ENCODE assay signal across 9 cellular contexts in genomic region chr10:132187421-132188138, GRCh38. TPM values are rescaled to one million over a fixed set of nuclear protein-coding genes. Genes with fewer than 3 reads are reported as not detected.
DNase-seq lines count a peak whose midpoint lies in the region; ATAC-seq, FAIRE-seq and TF ChIP-seq lines count a peak whose summit lies in the region.
"Had no signal": no experiment of that assay in that cellular context is flagged by ENCODE, and none has a peak within 500 bp of the region (broad histone marks: within the 10 kb centered on the region; RNA-seq: fewer than 3 reads in every experiment).

No MANE protein-coding gene starts in this region.

- H3K9me3 ChIP-seq in prostate gland = no peaks in the 10 kb centered on the region

- intact Hi-C loops in prostate gland (cut with DNase I) = no loop called here

- H3K4me1 ChIP-seq in foreskin keratinocyte = no peaks in the 10 kb centered on the region
- peaks cover 19% of the 10 kb centered on the region for H3K4me1 ChIP-seq in prostate gland (replicated peaks)

- FAIRE-seq in H54 (lab: Jason Lieb, UNC) = no peak
- FAIRE-seq: endometrium had no signal

- H3K27me3 ChIP-seq in foreskin keratinocyte (peaks cover 64% of the 10 kb centered on the region), prostate gland (replicated peaks; ENCODE audit: insufficient read depth) (no peaks in the 10 kb centered on the region)

- H3K4me3 ChIP-seq in prostate gland = peak overlapping the region; percentile 29 to 40

- peak; percentile 30 for ATAC-seq in GM19463 (IDR thresholded peaks at IDR 0.05; ENCODE audit: unreplicated experiment)
- ATAC-seq in SK-N-SH treated with all-trans-retinoic acid at 6 μM for 48 hours = peak; percentile 59
- ATAC-seq in foreskin keratinocyte = peak; percentile 4

- 3% methylated on average over 13 of the region's 59 CpGs for WGBS in prostate gland

- TF ChIP-seq POLR2A in prostate gland (IDR thresholded peaks at IDR 0.05) = no peak
- TF ChIP-seq POLR2A in H54 (IDR thresholded peaks at IDR 0.05; ENCODE audit: low read depth, low read length) = no peak

- no peak overlapping the region for H3K27ac ChIP-seq in foreskin keratinocyte
- H3K27ac ChIP-seq in prostate gland = no peak overlapping the region

- no peak for DNase-seq in foreskin keratinocyte
- DNase-seq in prostate gland (ENCODE audit: low spot score) = no peak
- DNase-seq in H54 (ENCODE audit: insufficient read length, low spot score) = no peak
- no peak for DNase-seq in HK-2 (ENCODE audit: unreplicated experiment)
- no peak for DNase-seq in activated CD4-positive, alpha-beta T cell treated with anti-CD3 and anti-CD28 coated beads, Interleukin-2, amount 50 U/mL, for 4 hours
- no peak for DNase-seq in GM10266 (ENCODE audit: extremely low spot score)

- TF ChIP-seq CTCF in foreskin keratinocyte (conservative IDR thresholded peaks at IDR 0.05) (no peak), prostate gland (IDR thresholded peaks at IDR 0.05) (no peak), GM10266 (IDR thresholded peaks at IDR 0.05; ENCODE audit: control insufficient read depth, insufficient read depth, low read depth, missing control alignments) (no peak)

- no peaks in the 10 kb centered on the region for H3K36me3 ChIP-seq in prostate gland

TF ChIP-seq in SK-N-SH treated with all-trans-retinoic acid at 6 μM for 48 hours, 23 proteins besides CTCF, POLR2A, EP300 and RAD21:
- TF ChIP-seq ZNF8 (CRISPR knock-in tag; IDR thresholded peaks at IDR 0.05) (no peak), ARNTL (CRISPR knock-in tag; IDR thresholded peaks at IDR 0.05; ENCODE audit: borderline replicate concordance, low read depth) (no peak), CREB5 (CRISPR knock-in tag; IDR thresholded peaks at IDR 0.05; ENCODE audit: low read depth) (no peak), BACH2 (CRISPR knock-in tag; IDR thresholded peaks at IDR 0.05; ENCODE audit: borderline replicate concordance) (no peak), RARB (CRISPR knock-in tag; IDR thresholded peaks at IDR 0.05) (no peak), SNAI2 (CRISPR knock-in tag; IDR thresholded peaks at IDR 0.05) (no peak), TSHZ2 (CRISPR knock-in tag; IDR thresholded peaks at IDR 0.05) (no peak), TCF4 (CRISPR knock-in tag; IDR thresholded peaks at IDR 0.05; ENCODE audit: borderline replicate concordance) (no peak), ISL1 (CRISPR knock-in tag; IDR thresholded peaks at IDR 0.05) (no peak), ESRRG (CRISPR knock-in tag; IDR thresholded peaks at IDR 0.05) (no peak), ZFP30 (CRISPR knock-in tag; IDR thresholded peaks at IDR 0.05) (no peak), ZFP3 (CRISPR knock-in tag; IDR thresholded peaks at IDR 0.05) (no peak), ZNF565 (CRISPR knock-in tag; conservative IDR thresholded peaks at IDR 0.05; ENCODE audit: low read depth) (no peak)
- TF ChIP-seq, protein P1, sequence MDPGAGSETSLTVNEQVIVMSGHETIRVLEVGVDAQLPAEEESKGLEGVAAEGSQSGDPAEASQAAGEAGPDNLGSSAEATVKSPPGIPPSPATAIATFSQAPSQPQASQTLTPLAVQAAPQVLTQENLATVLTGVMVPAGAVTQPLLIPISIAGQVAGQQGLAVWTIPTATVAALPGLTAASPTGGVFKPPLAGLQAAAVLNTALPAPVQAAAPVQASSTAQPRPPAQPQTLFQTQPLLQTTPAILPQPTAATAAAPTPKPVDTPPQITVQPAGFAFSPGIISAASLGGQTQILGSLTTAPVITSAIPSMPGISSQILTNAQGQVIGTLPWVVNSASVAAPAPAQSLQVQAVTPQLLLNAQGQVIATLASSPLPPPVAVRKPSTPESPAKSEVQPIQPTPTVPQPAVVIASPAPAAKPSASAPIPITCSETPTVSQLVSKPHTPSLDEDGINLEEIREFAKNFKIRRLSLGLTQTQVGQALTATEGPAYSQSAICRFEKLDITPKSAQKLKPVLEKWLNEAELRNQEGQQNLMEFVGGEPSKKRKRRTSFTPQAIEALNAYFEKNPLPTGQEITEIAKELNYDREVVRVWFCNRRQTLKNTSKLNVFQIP (CRISPR knock-in tag; IDR thresholded peaks at IDR 0.05; ENCODE audit: borderline replicate concordance, low read depth) = no peak
- TF ChIP-seq, protein P2, sequence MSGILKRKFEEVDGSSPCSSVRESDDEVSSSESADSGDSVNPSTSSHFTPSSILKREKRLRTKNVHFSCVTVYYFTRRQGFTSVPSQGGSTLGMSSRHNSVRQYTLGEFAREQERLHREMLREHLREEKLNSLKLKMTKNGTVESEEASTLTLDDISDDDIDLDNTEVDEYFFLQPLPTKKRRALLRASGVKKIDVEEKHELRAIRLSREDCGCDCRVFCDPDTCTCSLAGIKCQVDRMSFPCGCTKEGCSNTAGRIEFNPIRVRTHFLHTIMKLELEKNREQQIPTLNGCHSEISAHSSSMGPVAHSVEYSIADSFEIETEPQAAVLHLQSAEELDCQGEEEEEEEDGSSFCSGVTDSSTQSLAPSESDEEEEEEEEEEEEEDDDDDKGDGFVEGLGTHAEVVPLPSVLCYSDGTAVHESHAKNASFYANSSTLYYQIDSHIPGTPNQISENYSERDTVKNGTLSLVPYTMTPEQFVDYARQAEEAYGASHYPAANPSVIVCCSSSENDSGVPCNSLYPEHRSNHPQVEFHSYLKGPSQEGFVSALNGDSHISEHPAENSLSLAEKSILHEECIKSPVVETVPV (CRISPR knock-in tag; IDR thresholded peaks at IDR 0.05) = no peak
TF ChIP-seq in SK-N-SH treated with all-trans-retinoic acid at 6 μM for 48 hours: peak in this region for 0.

RNA-seq across cellular contexts. Expression of gene DPYSL4, which starts 0.8 kb away (rescaled TPM):
- total RNA-seq in foreskin keratinocyte = 0.75 and 0.78 TPM in 2 replicates
- polyA plus RNA-seq in foreskin keratinocyte = 0.62 and 1.0 TPM in 2 replicates
- total RNA-seq in prostate gland = 10 to 100 TPM in 1 of 2 donors, 1 to 10 TPM in 1; 4.1 to 22.6 TPM

Comparison
In these comparisons a context has a peak if more than half of its experiments do, and no peak if none do; other contexts are left out.
1. ATAC-seq: peak in every context shown above with its lines; median percentile 59 in SK-N-SH treated with all-trans-retinoic acid at 6 μM for 48 hours; 30 in GM19463; 4 in foreskin keratinocyte.